Comparison of ENCODE assay signal across 30 cellular contexts in genomic region chr5:144042157-144042556, GRCh38.
"Had no signal": no experiment of that assay in that cellular context is flagged by ENCODE, and none has a peak within 500 bp of the region (broad histone marks: within the 10 kb centered on the region; RNA-seq: fewer than 3 reads in every experiment).

No MANE protein-coding gene starts in this region.

- H3K36me3 ChIP-seq: esophagus squamous epithelium, gastroesophageal sphincter, left ventricle myocardium inferior, lower lobe of right lung, neural progenitor cell, prostate gland, sigmoid colon, suprapubic skin, transverse colon, vagina had no signal

- DNase-seq: cerebellar nuclear complex; cortex of kidney; effector memory CD8-positive, alpha-beta T cell; erythroblast; esophagus squamous epithelium; foreskin keratinocyte; glutamatergic neuron; hypothalamus; immature natural killer cell; islet precursor cell; kidney glomerular epithelial cell; left colon; left ventricle myocardium inferior; lower lobe of right lung; naive thymus-derived CD4-positive, alpha-beta T cell; sigmoid colon; stimulated activated CD4-positive, alpha-beta T cell treated with anti-CD3 and anti-CD28 coated beads, Interleukin-15, amount 100 ng/mL, for 24 hours; stimulated activated CD4-positive, alpha-beta T cell treated with anti-CD3 and anti-CD28 coated beads, Interleukin-4, amount 100 ng/mL, for 1 hour; stimulated activated CD8-positive, alpha-beta memory T cell treated with anti-CD3 and anti-CD28 coated beads, Interleukin-4, amount 100 ng/mL, for 48 hours; stimulated activated naive CD4-positive, alpha-beta T cell; stimulated activated naive CD8-positive, alpha-beta T cell treated with anti-CD3 and anti-CD28 coated beads, Interleukin-15, amount 100 ng/mL, for 72 hours; transverse colon had no signal

- FAIRE-seq: endometrium had no signal

- H2AFZ ChIP-seq: neural progenitor cell had no signal

- H3K9me3 ChIP-seq: esophagus squamous epithelium, gastroesophageal sphincter, left ventricle myocardium inferior, lower lobe of right lung, prostate gland, sigmoid colon, suprapubic skin, transverse colon, vagina had no signal

- H3K27me3 ChIP-seq: esophagus squamous epithelium, foreskin keratinocyte, gastroesophageal sphincter, neural progenitor cell, sigmoid colon, suprapubic skin, transverse colon, vagina had no signal

- H3K4me3 ChIP-seq: esophagus squamous epithelium, gastroesophageal sphincter, left ventricle myocardium inferior, lower lobe of right lung, neural progenitor cell, prostate gland, sigmoid colon, skin epidermis, suprapubic skin, transverse colon, vagina had no signal

- H3K9ac ChIP-seq: neural progenitor cell had no signal

- H3K4me1 ChIP-seq: esophagus squamous epithelium, foreskin keratinocyte, gastroesophageal sphincter, left ventricle myocardium inferior, lower lobe of right lung, neural progenitor cell, prostate gland, sigmoid colon, suprapubic skin, transverse colon, vagina had no signal

- ATAC-seq: effector memory CD8-positive, alpha-beta T cell; foreskin keratinocyte; gastroesophageal sphincter; left colon; naive thymus-derived CD4-positive, alpha-beta T cell; right cardiac atrium; stimulated activated naive CD8-positive, alpha-beta T cell treated with anti-CD3 and anti-CD28 coated beads, Interleukin-15, amount 100 ng/mL, for 72 hours had no signal

- H3K4me2 ChIP-seq: neural progenitor cell had no signal

- H3K27ac ChIP-seq: esophagus squamous epithelium, foreskin keratinocyte, gastroesophageal sphincter, left ventricle myocardium inferior, lower lobe of right lung, neural progenitor cell, prostate gland, sigmoid colon, skin epidermis, suprapubic skin, transverse colon, vagina had no signal
